Comparison of ENCODE assay signal across 9 cellular contexts in genomic region chr1:68111804-68112436, GRCh38.
A peak's percentile ranks its signal among the peaks of the same experiment; 100 is the strongest.
DNase-seq lines count a peak whose midpoint lies in the region; ATAC-seq and TF ChIP-seq lines count a peak whose summit lies in the region.
"Had no signal": no experiment of that assay in that cellular context is flagged by ENCODE, and none has a peak within 500 bp of the region (broad histone marks: within the 10 kb centered on the region; RNA-seq: fewer than 3 reads in every experiment).

No MANE protein-coding gene starts in this region.

- H3K4me1 ChIP-seq in HCT116 (ENCODE audit: control insufficient read depth in 1 of 2, insufficient read depth in 2 of 2, low read length in 2 of 2) (peaks cover 0 to 29% of the 10 kb centered on the region in 2 experiments; a peak in 2 of 4 replicates), NT2/D1 (ENCODE audit: insufficient read depth, insufficient read length) (no peaks in the 10 kb centered on the region), lower lobe of right lung (peaks cover 10% of the 10 kb centered on the region)

- H4K20me1 ChIP-seq in HCT116 (ENCODE audit: insufficient read depth) = no peaks in the 10 kb centered on the region

- DNase-seq in AG08396 (ENCODE audit: low spot score) (peak; percentile 83), HCT116 (ENCODE audit: low read depth, low spot score) (peak; percentile 45), NT2/D1 (ENCODE audit: low read depth, low spot score) (peak; percentile 35), dorsolateral prefrontal cortex (peak; percentile 24 to 89 (median 76)), lower lobe of right lung (peak; percentile 54), ureter (ENCODE audit: low spot score) (peak; percentile 80), T-helper 9 cell (no peak)
- DNase-seq in stimulated activated CD4-positive, alpha-beta T cell treated with anti-CD3 and anti-CD28 coated beads, Interleukin-15, amount 100 ng/mL, for 24 hours = no peak

- CTCF ChIA-PET in HCT116 (lab: Charles Lee) = interaction anchor here (1.5 to 2.9 kb wide), 3 partner anchors 262 to 579 kb away, joined by 6 to 18 read pairs (median 8); no protein-coding TSS in a partner anchor

- POLR2A ChIA-PET in HCT116 (lab: Charles Lee) = no interaction called here

- H3K4me3 ChIP-seq in HCT116 (replicated peaks in 1 of 2; ENCODE audit: low read depth in 1 of 2, low read length in 2 of 2) = no peak overlapping the region
- H3K4me3 ChIP-seq in NT2/D1 (ENCODE audit: insufficient read length, low read depth) = no peak overlapping the region
- no peak overlapping the region for H3K4me3 ChIP-seq in dorsolateral prefrontal cortex
- no peak overlapping the region for H3K4me3 ChIP-seq in lower lobe of right lung

- H3K9me3 ChIP-seq in HCT116 (ENCODE audit: control insufficient read depth in 1 of 2, insufficient read depth in 1 of 2, low read depth in 1 of 2, low read length in 2 of 2) = no peaks in the 10 kb centered on the region
- no peaks in the 10 kb centered on the region for H3K9me3 ChIP-seq in NT2/D1 (ENCODE audit: insufficient read depth, low read length)
- H3K9me3 ChIP-seq in lower lobe of right lung = no peaks in the 10 kb centered on the region

- H3K9ac ChIP-seq in HCT116 (ENCODE audit: low read length) = no peak overlapping the region
- H3K9ac ChIP-seq in NT2/D1 (ENCODE audit: insufficient read length, low read depth) = no peak overlapping the region

- no peak overlapping the region for H3K4me2 ChIP-seq in HCT116 (ENCODE audit: low read length)

- ATAC-seq in HCT116 = peak; percentile 84
- peak; percentile 69 to 74 for ATAC-seq in lower lobe of right lung

- H3K36me3 ChIP-seq in HCT116 (ENCODE audit: control insufficient read depth in 1 of 2, insufficient read depth in 2 of 2, low read length in 2 of 2) (no peaks in the 10 kb centered on the region), NT2/D1 (ENCODE audit: insufficient read depth, insufficient read length, low read length) (peaks cover 7% of the 10 kb centered on the region), lower lobe of right lung (no peaks in the 10 kb centered on the region)

- H3K79me2 ChIP-seq in HCT116 (ENCODE audit: insufficient read depth, low read length) = no peaks in the 10 kb centered on the region

- no peak overlapping the region for H3K27ac ChIP-seq in HCT116 (ENCODE audit: low read depth, low read length)
- peak overlapping the region in 11 of 59 donors; percentile 1 to 57 (median 28) for H3K27ac ChIP-seq in dorsolateral prefrontal cortex
- no peak overlapping the region for H3K27ac ChIP-seq in lower lobe of right lung
- H3K27ac ChIP-seq: epithelial cell of prostate had no signal

- no peak for TF ChIP-seq POLR2A in HCT116 (IDR thresholded peaks at IDR 0.05; ENCODE audit: borderline replicate concordance, extremely low read depth, insufficient read depth, insufficient read length)

- 0 out of 2 replicates have a peak, but pooled peaks cover 4% of the 10 kb centered on the region for H3K9me2 ChIP-seq in HCT116 (ENCODE audit: insufficient read depth)

- H3K27me3 ChIP-seq in HCT116 (ENCODE audit: insufficient read depth, low read length) (no peaks in the 10 kb centered on the region), NT2/D1 (ENCODE audit: insufficient read depth, insufficient read length) (no peaks in the 10 kb centered on the region), dorsolateral prefrontal cortex (no peaks in the 10 kb centered on the region), lower lobe of right lung (ENCODE audit: low read depth) (no peaks in the 10 kb centered on the region)

- RAD21 ChIA-PET in HCT116 (lab: Charles Lee; ENCODE audit: low non-redundant PET in 1 of 2, low total read pairs in 2 of 2, uncharacterized antibody in 2 of 2, unreplicated experiment in 2 of 2) = interaction anchor here (0.8 to 1.4 kb wide), 2 partner anchors 101 to 262 kb away, joined by 3 to 8 read pairs; no protein-coding TSS in a partner anchor

- no peak overlapping the region for H2AFZ ChIP-seq in HCT116 (ENCODE audit: low read depth, low read length, poor library complexity, severe bottlenecking)

- peak; percentile 54 to 84 (median 67) for TF ChIP-seq CTCF in HCT116 (IDR thresholded peaks at IDR 0.05 in 2 of 3, conservative IDR thresholded peaks at IDR 0.05 in 1 of 3; ENCODE audit: borderline replicate concordance in 1 of 3, insufficient read depth in 1 of 3, low read depth in 2 of 3, low read length in 2 of 3)
- TF ChIP-seq CTCF in dorsolateral prefrontal cortex (IDR thresholded peaks at IDR 0.05 in 54 of 56, conservative IDR thresholded peaks at IDR 0.05 in 2 of 56; ENCODE audit: low read depth in 1 of 56, partially characterized antibody in 56 of 56) = peak; percentile 50 to 86 (median 72)
- peak; percentile 45 for TF ChIP-seq CTCF in lower lobe of right lung (IDR thresholded peaks at IDR 0.05)

- peak; percentile 92 for TF ChIP-seq RAD21 in HCT116 (IDR thresholded peaks at IDR 0.05; ENCODE audit: low read depth)

- intact Hi-C loops in HCT116 (cut with micrococcal nuclease) (loop anchor here (1.0 to 5.0 kb wide), 4 partner anchors 102 to 580 kb away; no protein-coding TSS in a partner anchor), dorsolateral prefrontal cortex (cut with DNase I) (loop anchor here (2.0 to 10.0 kb wide), 4 partner anchors 260 to 577 kb away; no protein-coding TSS in a partner anchor), lower lobe of right lung (cut with DNase I) (no loop called here)

- BruUV-seq in HCT116 (replicated peaks; lab: Mats Ljungman, UMichigan) = no TSS peak

TF ChIP-seq in HCT116, 20 proteins besides CTCF, POLR2A, EP300 and RAD21:
- TF ChIP-seq CBX3 (IDR thresholded peaks at IDR 0.05; ENCODE audit: low read depth) (no peak), ZFX (IDR thresholded peaks at IDR 0.05) (no peak), EGR1 (IDR thresholded peaks at IDR 0.05; ENCODE audit: low read depth) (no peak), POLR2AphosphoS5 (IDR thresholded peaks at IDR 0.05; ENCODE audit: low read depth, low read length) (no peak), EZH2phosphoT487 (IDR thresholded peaks at IDR 0.05; ENCODE audit: borderline replicate concordance) (no peak), MAX (IDR thresholded peaks at IDR 0.05) (no peak), FOSL1 (IDR thresholded peaks at IDR 0.05; ENCODE audit: low read depth) (no peak), YY1 (IDR thresholded peaks at IDR 0.05; ENCODE audit: extremely low read depth, insufficient replicate concordance, low read depth, low read length) (no peak), REST (IDR thresholded peaks at IDR 0.05; ENCODE audit: low read depth) (no peak), SP1 (IDR thresholded peaks at IDR 0.05; ENCODE audit: low read depth) (no peak), CEBPB (IDR thresholded peaks at IDR 0.05; ENCODE audit: low read depth) (no peak), ZNF274 (IDR thresholded peaks at IDR 0.05; ENCODE audit: low read depth, low read length) (no peak), ELF1 (IDR thresholded peaks at IDR 0.05; ENCODE audit: borderline replicate concordance, low read depth) (no peak)

Comparison
In these comparisons a context has a peak if more than half of its experiments do, and no peak if none do; other contexts are left out.
1. DNase-seq: peak in AG08396 (single experiment), HCT116 (single experiment), NT2/D1 (single experiment), dorsolateral prefrontal cortex (10 of 10), lower lobe of right lung (single experiment) and ureter (single experiment); none in stimulated activated CD4-positive, alpha-beta T cell treated with anti-CD3 and anti-CD28 coated beads, Interleukin-15, amount 100 ng/mL, for 24 hours (single experiment) and T-helper 9 cell (single experiment).
2. Peak in every context shown above with its lines, with median percentiles within 50 percentile points of each other: CTCF ChIP-seq.